14 cellular contexts compared by ENCODE assay signal in genomic region chr2:214671330-214671850, GRCh38.
"Had no signal": no experiment of that assay in that cellular context is flagged by ENCODE, and none has a peak within 500 bp of the region (broad histone marks: within the 10 kb centered on the region; RNA-seq: fewer than 3 reads in every experiment).

No MANE protein-coding gene starts in this region.

- H3K4me1 ChIP-seq: adrenal gland, upper lobe of right lung had no signal

- H3K4me3 ChIP-seq: adrenal gland, ovary, thoracic aorta, upper lobe of right lung had no signal

- H3K27me3 Mint-ChIP-seq: activated CD4-positive, alpha-beta T cell treated with anti-CD3 and anti-CD28 coated beads, Interleukin-2, amount 10 ng/mL, durations not matched to agents 7 days and 5 days; naive B cell had no signal

- H3K27ac Mint-ChIP-seq: activated CD4-positive, alpha-beta T cell treated with anti-CD3 and anti-CD28 coated beads, Interleukin-2, amount 10 ng/mL, durations not matched to agents 7 days and 5 days; naive B cell; stimulated activated naive B cell treated with anti-CD40 and anti-IgM and Interleukin-4, amounts not matched to agents 10 μg/mL and 1 μg/mL and 100 μg/mL, for 72 hours; T-helper 1 cell treated with Interleukin-12 subunit alpha and Interleukin-12 subunit beta and Interleukin-4 antibody, amounts not matched to agents 30 μg/mL and 1 μg/mL, for 36 hours had no signal

- H3K9me3 Mint-ChIP-seq: T-helper 1 cell treated with Interleukin-12 subunit alpha and Interleukin-12 subunit beta and Interleukin-4 antibody, amounts not matched to agents 30 μg/mL and 1 μg/mL, for 36 hours had no signal

- H3K27ac ChIP-seq: adrenal gland, ovary, thoracic aorta, upper lobe of right lung had no signal

- H3K27me3 ChIP-seq: adrenal gland, ovary, upper lobe of right lung had no signal

- H3K4me3 Mint-ChIP-seq: activated CD4-positive, alpha-beta T cell treated with anti-CD3 and anti-CD28 coated beads, Interleukin-2, amount 10 ng/mL, durations not matched to agents 7 days and 5 days; naive B cell; stimulated activated naive B cell treated with anti-CD40 and anti-IgM and Interleukin-4, amounts not matched to agents 10 μg/mL and 1 μg/mL and 100 μg/mL, for 72 hours; T-helper 1 cell treated with Interleukin-12 subunit alpha and Interleukin-12 subunit beta and Interleukin-4 antibody, amounts not matched to agents 30 μg/mL and 1 μg/mL, for 36 hours had no signal

- H3K36me3 Mint-ChIP-seq: naive B cell; stimulated activated naive B cell treated with anti-CD40 and anti-IgM and Interleukin-4, amounts not matched to agents 10 μg/mL and 1 μg/mL and 100 μg/mL, for 72 hours had no signal

- H3K9me3 ChIP-seq: adrenal gland, ovary, thoracic aorta, upper lobe of right lung had no signal

- H3K4me1 Mint-ChIP-seq: activated CD4-positive, alpha-beta T cell treated with anti-CD3 and anti-CD28 coated beads, Interleukin-2, amount 10 ng/mL, durations not matched to agents 7 days and 5 days; naive B cell; stimulated activated naive B cell treated with anti-CD40 and anti-IgM and Interleukin-4, amounts not matched to agents 10 μg/mL and 1 μg/mL and 100 μg/mL, for 72 hours had no signal

- DNase-seq: activated CD4-positive, alpha-beta T cell treated with anti-CD3 and anti-CD28 coated beads, Interleukin-2, amount 10 ng/mL, durations not matched to agents 7 days and 5 days; activated CD8-positive, alpha-beta memory T cell treated with anti-CD3 and anti-CD28 coated beads for 24 hours; activated CD8-positive, alpha-beta memory T cell treated with anti-CD3 and anti-CD28 coated beads, Interleukin-2, amount 50 U/mL, for 48 hours; activated effector memory CD4-positive, alpha-beta T cell treated with Interleukin-2 at 50 U/mL for 16 hours; activated naive CD4-positive, alpha-beta T cell treated with anti-CD3 and anti-CD28 coated beads, Interleukin-2, amount 50 U/mL, for 16 hours; activated T-cell treated with anti-CD3 and anti-CD28 coated beads, Interleukin-2, amount 50 U/mL, for 48 hours; adrenal gland; head of caudate nucleus; naive B cell; ovary; stimulated activated naive B cell treated with anti-CD40 and anti-IgM and Interleukin-4, amounts not matched to agents 10 μg/mL and 1 μg/mL and 100 μg/mL, for 72 hours; upper lobe of right lung had no signal

- H3K36me3 ChIP-seq: adrenal gland, ovary, thoracic aorta, upper lobe of right lung had no signal
